9 cellular contexts compared by ENCODE assay signal in the genomic region with DNA sequence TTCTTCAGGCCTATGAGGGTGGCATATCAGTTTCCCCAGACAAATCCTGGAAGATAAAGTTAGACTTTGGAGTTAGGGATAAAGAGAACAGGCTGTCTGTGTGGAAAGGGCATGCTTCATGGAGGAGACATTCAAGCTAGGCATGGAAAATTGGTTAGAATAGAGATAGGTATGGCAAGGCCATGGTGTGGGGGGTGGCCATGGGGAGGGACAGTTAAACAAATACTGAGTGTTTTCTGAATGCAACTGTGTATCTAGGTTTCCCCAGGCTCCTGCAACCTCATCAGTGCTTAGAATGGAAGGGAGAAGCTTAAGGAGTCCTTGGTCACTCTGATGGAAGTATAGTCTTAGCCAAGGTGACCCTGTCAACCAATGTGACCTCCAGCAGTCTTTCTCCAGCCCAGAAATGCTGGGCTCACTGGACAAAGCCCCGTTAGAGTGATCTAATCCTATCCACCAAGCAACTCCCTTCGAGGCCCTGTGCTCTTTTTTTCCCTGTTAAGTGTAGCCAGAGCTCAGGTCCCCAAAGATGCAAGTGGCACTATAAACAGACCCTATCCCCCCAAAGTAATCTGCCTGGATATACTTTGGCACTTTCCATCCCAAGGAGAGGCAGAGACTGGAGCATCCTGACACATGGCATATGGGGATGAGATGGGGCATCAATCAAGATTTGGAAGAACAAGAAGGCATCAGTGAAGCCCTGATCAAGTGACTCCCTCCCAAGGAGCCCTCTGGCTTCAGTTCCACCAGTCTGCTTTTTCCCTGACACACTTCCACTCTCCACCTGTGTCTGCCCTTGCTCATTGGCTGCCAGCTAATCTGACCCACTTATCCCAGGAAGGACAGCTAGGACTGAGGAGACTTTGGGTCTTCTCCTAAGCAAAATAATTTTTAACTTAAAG. TPM values are rescaled to one million over a fixed set of nuclear protein-coding genes. Genes with fewer than 3 reads are reported as not detected.
DNase-seq lines count a peak whose midpoint lies in the region; ATAC-seq, FAIRE-seq and TF ChIP-seq lines count a peak whose summit lies in the region.
"Had no signal": no experiment of that assay in that cellular context is flagged by ENCODE, and none has a peak within 500 bp of the region (broad histone marks: within the 10 kb centered on the region; RNA-seq: fewer than 3 reads in every experiment).

No MANE protein-coding gene starts in this region.

- in situ Hi-C loops in K562 (cut with MboI) = no loop called here

- TF ChIP-seq CTCF in Calu3 (IDR thresholded peaks at IDR 0.05; ENCODE audit: unreplicated experiment) = no peak
- TF ChIP-seq CTCF in KMS-11 (conservative IDR thresholded peaks at IDR 0.05; ENCODE audit: low read depth, low read length) = no peak
- no peak for TF ChIP-seq CTCF in K562 (IDR thresholded peaks at IDR 0.05 in 2 of 3, conservative IDR thresholded peaks at IDR 0.05 in 1 of 3; ENCODE audit: insufficient read depth in 2 of 3, low read depth in 1 of 3, low read length in 3 of 3)
- TF ChIP-seq CTCF in nephron progenitor cell (IDR thresholded peaks at IDR 0.05) = no peak

- peak overlapping the region; percentile 65 for H3K4me3 Mint-ChIP-seq in Calu3 (ENCODE audit: low read depth, unreplicated experiment)
- H3K4me3 Mint-ChIP-seq in nephron progenitor cell = no peak overlapping the region

- intact Hi-C loops in Calu3 (cut with micrococcal nuclease; ENCODE audit: unreplicated experiment) (no loop called here), K562 (cut with micrococcal nuclease) (loop anchor here (2.0 to 10.0 kb wide), 2 partner anchors 36 to 238 kb away; a partner anchor contains a TSS), posterior vena cava (cut with DNase I) (no loop called here)

- no peaks in the 10 kb centered on the region for H3K9me3 Mint-ChIP-seq in Calu3 (ENCODE audit: low read depth, unreplicated experiment)
- no peaks in the 10 kb centered on the region for H3K9me3 Mint-ChIP-seq in nephron progenitor cell

- POLR2A ChIA-PET in K562 (lab: Yijun Ruan, JAX) = interaction anchor here (2.0 kb wide), 1 partner anchor 10 kb away, joined by 13 read pairs; no protein-coding TSS in a partner anchor

- H3K79me2 ChIP-seq in KMS-11 (ENCODE audit: insufficient read depth, low read depth) (0 out of 2 replicates have a peak, but pooled peaks cover 6% of the 10 kb centered on the region), K562 (ENCODE audit: control insufficient read depth, insufficient read depth, low read length) (peaks cover 13% of the 10 kb centered on the region)

- no peaks in the 10 kb centered on the region for H3K9me3 ChIP-seq in K562 (replicated peaks; ENCODE audit: control insufficient read depth, insufficient read depth, low read depth, low read length)

- CTCF ChIA-PET in Calu3 (lab: Charles Lee) = interaction anchor here (1.6 kb wide), 1 partner anchor 10 kb away, joined by 10 read pairs; no protein-coding TSS in a partner anchor
- CTCF ChIA-PET in K562 (lab: Yijun Ruan, JAX; ENCODE audit: low intra/inter-chr PET ratio) = no interaction called here

- no peak for TF ChIP-seq EP300 in K562 (IDR thresholded peaks at IDR 0.05; ENCODE audit: low read length)

- TF ChIP-seq POLR2A in K562 (conservative IDR thresholded peaks at IDR 0.05) = no peak

- ATAC-seq in K562 = peak; percentile 34
- no peak for ATAC-seq in HG03354 (IDR thresholded peaks at IDR 0.05; ENCODE audit: poor library complexity, severe bottlenecking, unreplicated experiment)
- ATAC-seq in HG02588 (IDR thresholded peaks at IDR 0.05; ENCODE audit: unreplicated experiment) = no peak

- H3K27ac Mint-ChIP-seq in Calu3 (ENCODE audit: unreplicated experiment) (peak overlapping the region; percentile 97), nephron progenitor cell (peak overlapping the region; percentile 26)

- H3K9ac ChIP-seq in KMS-11 (peak overlapping the region; percentile 72), K562 (ENCODE audit: insufficient read depth in 1 of 2, low read depth in 2 of 2, low read length in 2 of 2) (peak overlapping the region; percentile 83 to 91; a peak in 3 of 4 replicates)

- DNase-seq in Calu3 (no peak), K562 (ENCODE audit: extremely low read depth in 1 of 4, low spot score in 3 of 4) (peak in 2 of 4 experiments; percentile 19 to 30), nephron progenitor cell (no peak), posterior vena cava (ENCODE audit: low spot score) (no peak)
- DNase-seq in stimulated activated naive CD4-positive, alpha-beta T cell (lab: John Stamatoyannopoulos, UW) = no peak

- H3K4me1 ChIP-seq in KMS-11 (ENCODE audit: low read depth, poor library complexity, severe bottlenecking) (peaks cover 35% of the 10 kb centered on the region), K562 (replicated peaks in 1 of 2; ENCODE audit: control insufficient read depth in 2 of 2, insufficient read depth in 2 of 2, low read length in 2 of 2) (peaks cover 28 to 39% of the 10 kb centered on the region in 2 experiments)

- H3K4me1 Mint-ChIP-seq in Calu3 (ENCODE audit: low read depth, unreplicated experiment) (peaks cover 46% of the 10 kb centered on the region), nephron progenitor cell (peaks cover 14% of the 10 kb centered on the region)

- H3K27me3 Mint-ChIP-seq in Calu3 (ENCODE audit: unreplicated experiment) (no peaks in the 10 kb centered on the region), nephron progenitor cell (ENCODE audit: low read depth, poor library complexity) (peaks cover 3% of the 10 kb centered on the region)

- H3K27me3 ChIP-seq in KMS-11 (ENCODE audit: insufficient read depth, low read depth) (no peaks in the 10 kb centered on the region), K562 (ENCODE audit: control insufficient read depth in 2 of 2, insufficient read depth in 2 of 2, low read length in 2 of 2) (no peaks in the 10 kb centered on the region)

- peak overlapping the region; percentile 81 for H3K27ac ChIP-seq in KMS-11
- peak overlapping the region; percentile 97 for H3K27ac ChIP-seq in K562 (ENCODE audit: extremely low read depth, low read depth, low read length)

- H3K4me3 ChIP-seq in KMS-11 (IDR thresholded peaks at IDR 0.05; ENCODE audit: insufficient read depth, low read depth, low read length) = no peak overlapping the region
- H3K4me3 ChIP-seq in K562 = peak overlapping the region; percentile 54

- no peaks in the 10 kb centered on the region for H3K9me1 ChIP-seq in K562 (ENCODE audit: control insufficient read depth, insufficient read depth, low read length)

- 0% methylated on average over 2 of the region's 2 CpGs for WGBS in K562 (ENCODE audit: insufficient coverage, low coverage, missing lambda C conversion rate)

- FAIRE-seq in K562 (lab: Jason Lieb, UNC) = peak; percentile 37

- H3K36me3 Mint-ChIP-seq in Calu3 (ENCODE audit: insufficient read depth, unreplicated experiment) (peaks cover 46% of the 10 kb centered on the region), nephron progenitor cell (ENCODE audit: low read depth) (peaks cover 13% of the 10 kb centered on the region)

- H3K4me2 ChIP-seq in KMS-11 (peak overlapping the region; percentile 92), K562 (ENCODE audit: insufficient read depth, low read length) (peak overlapping the region; percentile 96)

- H2AFZ ChIP-seq in KMS-11 (ENCODE audit: low read depth) (peak overlapping the region; percentile 9), K562 (ENCODE audit: low read depth, low read length) (peak overlapping the region; percentile 79)

- BruUV-seq in Calu3 (replicated peaks; lab: Mats Ljungman, UMichigan) (TSS peak; percentile 94), K562 (replicated peaks; lab: Mats Ljungman, UMichigan) (TSS peak; percentile 93)

- H3K36me3 ChIP-seq in KMS-11 (ENCODE audit: insufficient read depth) (no peaks in the 10 kb centered on the region), K562 (ENCODE audit: control insufficient read depth, insufficient read depth, low read length) (peaks cover 20% of the 10 kb centered on the region; the same call in 2 of the 3 replicates)

- no peak for TF ChIP-seq RAD21 in K562 (CRISPR knock-in tag; conservative IDR thresholded peaks at IDR 0.05 in 1 of 2, IDR thresholded peaks at IDR 0.05 in 1 of 2)

- H4K20me1 ChIP-seq in KMS-11 (ENCODE audit: insufficient read depth) = no peaks in the 10 kb centered on the region
- no peaks in the 10 kb centered on the region for H4K20me1 ChIP-seq in K562 (replicated peaks; ENCODE audit: control insufficient read depth, insufficient read depth, low read length)

RNA-seq across cellular contexts. Expression of a gene that starts 5.6 kb away (rescaled TPM):
- total RNA-seq in Calu3 (2022) (1,874 and 1,922 TPM in 2 replicates), K562 (2014; rRNA removed) (368 and 422 TPM in 2 replicates), K562 (2014; rRNA removed; fragmentation: Illumina TruSeq; extraction: Trizol) (309 and 338 TPM in 2 replicates), K562 (2015; rRNA removed; fragmentation: Illumina TruSeq; extraction: Trizol) (472 and 481 TPM in 2 replicates), K562 (2021) (466 and 471 TPM in 2 replicates), posterior vena cava (100 to 1,000 TPM; 554 to 783 TPM)
- total RNA-seq in K562 (2011; cell fraction: chromatin; rRNA removed; ENCODE audit: low replicate concordance) = 776 and 1,084 TPM in 2 replicates
- total RNA-seq in K562 (2011; cell fraction: nucleolus; rRNA removed) = 622 and 649 TPM in 2 replicates
- 690 and 711 TPM in 2 replicates for total RNA-seq in K562 (2011; cell fraction: nucleoplasm; rRNA removed)
- polyA plus RNA-seq in K562 (2011; rRNA removed) (825 and 845 TPM in 2 replicates), K562 (2014; fragmentation: Illumina TruSeq; extraction: Trizol) (507 and 521 TPM in 2 replicates), K562 (2014; fragmentation: Nextera tagmentation; extraction: Ambion mirVana) (100 to 1,000 TPM; 140 to 308 TPM), K562 (2014; rRNA removed) (383 and 417 TPM in 2 replicates)
- polyA plus RNA-seq in K562 (2011; cell fraction: cytosol; rRNA removed) = 818 and 936 TPM in 2 replicates
- polyA plus RNA-seq in K562 (2011; cell fraction: nucleus; rRNA removed) = 810 and 976 TPM in 2 replicates
- polyA plus RNA-seq in K562 (2012) = 655 and 840 TPM in 2 replicates
- polyA minus RNA-seq in K562 (2011; rRNA and poly(A)+ RNA removed) = 1,620 and 1,672 TPM in 2 replicates
- 474 and 637 TPM in 2 replicates for polyA minus RNA-seq in K562 (2011; cell fraction: cytosol; rRNA and poly(A)+ RNA removed)
- 388 and 642 TPM in 2 replicates for polyA minus RNA-seq in K562 (2011; cell fraction: nucleus; rRNA and poly(A)+ RNA removed)

RNA-seq across cellular contexts. Expression of a gene that starts 35.7 kb away (rescaled TPM):
- 110 and 125 TPM in 2 replicates for total RNA-seq in Calu3 (2022)
- total RNA-seq in K562 (2011; cell fraction: chromatin; rRNA removed; ENCODE audit: low replicate concordance) = 208 and 213 TPM in 2 replicates
- 96.4 and 99.1 TPM in 2 replicates for total RNA-seq in K562 (2011; cell fraction: nucleolus; rRNA removed)
- total RNA-seq in K562 (2011; cell fraction: nucleoplasm; rRNA removed) = 121 and 131 TPM in 2 replicates
- total RNA-seq in K562 (2014; rRNA removed) = 24.1 and 24.9 TPM in 2 replicates
- total RNA-seq in K562 (2014; rRNA removed; fragmentation: Illumina TruSeq; extraction: Trizol) = 26.3 and 28.3 TPM in 2 replicates
- 25.2 and 27.8 TPM in 2 replicates for total RNA-seq in K562 (2015; rRNA removed; fragmentation: Illumina TruSeq; extraction: Trizol)
- 35.0 and 42.9 TPM in 2 replicates for total RNA-seq in K562 (2021)
- polyA plus RNA-seq in K562 (2011; rRNA removed) = 83.2 and 105 TPM in 2 replicates
- 42.2 and 64.2 TPM in 2 replicates for polyA plus RNA-seq in K562 (2011; cell fraction: cytosol; rRNA removed)
- 595 and 718 TPM in 2 replicates for polyA plus RNA-seq in K562 (2011; cell fraction: nucleus; rRNA removed)
- 35.3 and 84.4 TPM in 2 replicates for polyA plus RNA-seq in K562 (2012)
- 34.4 and 41.7 TPM in 2 replicates for polyA plus RNA-seq in K562 (2014; fragmentation: Illumina TruSeq; extraction: Trizol)
- 10 to 100 TPM; 14.8 to 18.9 TPM for polyA plus RNA-seq in K562 (2014; fragmentation: Nextera tagmentation; extraction: Ambion mirVana)
- polyA plus RNA-seq in K562 (2014; rRNA removed) = 39.3 and 43.4 TPM in 2 replicates
- 53.4 and 76.3 TPM in 2 replicates for polyA minus RNA-seq in K562 (2011; rRNA and poly(A)+ RNA removed)
- polyA minus RNA-seq in K562 (2011; cell fraction: cytosol; rRNA and poly(A)+ RNA removed) = 12.4 and 15.7 TPM in 2 replicates
- polyA minus RNA-seq in K562 (2011; cell fraction: nucleus; rRNA and poly(A)+ RNA removed) = 62.1 and 102 TPM in 2 replicates
- total RNA-seq in posterior vena cava = 10 to 100 TPM; 37.6 to 57.0 TPM

RNA-seq across cellular contexts. Expression of a gene that starts 39.0 kb away (rescaled TPM):
- total RNA-seq in Calu3 (2022) = 0.95 and 2.2 TPM in 2 replicates
- 0.28 TPM in 1 of 2 replicates, not detected in the other for total RNA-seq in K562 (2011; cell fraction: chromatin; rRNA removed; ENCODE audit: low replicate concordance)
- 0.17 and 0.26 TPM in 2 replicates for total RNA-seq in K562 (2011; cell fraction: nucleolus; rRNA removed)
- total RNA-seq in K562 (2011; cell fraction: nucleoplasm; rRNA removed) = 0.15 TPM in 1 of 2 replicates, not detected in the other
- total RNA-seq in K562 (2014; rRNA removed) = not detected in 2 replicates
- not detected in 2 replicates for total RNA-seq in K562 (2014; rRNA removed; fragmentation: Illumina TruSeq; extraction: Trizol)
- not detected in 2 replicates for total RNA-seq in K562 (2015; rRNA removed; fragmentation: Illumina TruSeq; extraction: Trizol)
- total RNA-seq in K562 (2021) = not detected in 2 replicates
- polyA plus RNA-seq in K562 (2011; rRNA removed) = 0.14 and 0.22 TPM in 2 replicates
- 0.03 and 0.16 TPM in 2 replicates for polyA plus RNA-seq in K562 (2011; cell fraction: cytosol; rRNA removed)
- polyA plus RNA-seq in K562 (2011; cell fraction: nucleus; rRNA removed) = 0.14 and 1.1 TPM in 2 replicates
- not detected in 2 replicates for polyA plus RNA-seq in K562 (2012)
- polyA plus RNA-seq in K562 (2014; fragmentation: Illumina TruSeq; extraction: Trizol) = not detected in 2 replicates
- not detected for polyA plus RNA-seq in K562 (2014; fragmentation: Nextera tagmentation; extraction: Ambion mirVana)
- polyA plus RNA-seq in K562 (2014; rRNA removed) = 0.08 TPM in 1 of 2 replicates, not detected in the other
- polyA minus RNA-seq in K562 (2011; rRNA and poly(A)+ RNA removed) = 0.14 TPM in 1 of 2 replicates, not detected in the other
- not detected in 2 replicates for polyA minus RNA-seq in K562 (2011; cell fraction: cytosol; rRNA and poly(A)+ RNA removed)
- 0.40 TPM in 1 of 2 replicates, not detected in the other for polyA minus RNA-seq in K562 (2011; cell fraction: nucleus; rRNA and poly(A)+ RNA removed)
- under 1 TPM in 1 of 2 donors, not detected in 1; 0.10 TPM for total RNA-seq in posterior vena cava
- total RNA-seq: HT1080 had no signal
